ENCODE assay signal across 21 cellular contexts in the genomic region with DNA sequence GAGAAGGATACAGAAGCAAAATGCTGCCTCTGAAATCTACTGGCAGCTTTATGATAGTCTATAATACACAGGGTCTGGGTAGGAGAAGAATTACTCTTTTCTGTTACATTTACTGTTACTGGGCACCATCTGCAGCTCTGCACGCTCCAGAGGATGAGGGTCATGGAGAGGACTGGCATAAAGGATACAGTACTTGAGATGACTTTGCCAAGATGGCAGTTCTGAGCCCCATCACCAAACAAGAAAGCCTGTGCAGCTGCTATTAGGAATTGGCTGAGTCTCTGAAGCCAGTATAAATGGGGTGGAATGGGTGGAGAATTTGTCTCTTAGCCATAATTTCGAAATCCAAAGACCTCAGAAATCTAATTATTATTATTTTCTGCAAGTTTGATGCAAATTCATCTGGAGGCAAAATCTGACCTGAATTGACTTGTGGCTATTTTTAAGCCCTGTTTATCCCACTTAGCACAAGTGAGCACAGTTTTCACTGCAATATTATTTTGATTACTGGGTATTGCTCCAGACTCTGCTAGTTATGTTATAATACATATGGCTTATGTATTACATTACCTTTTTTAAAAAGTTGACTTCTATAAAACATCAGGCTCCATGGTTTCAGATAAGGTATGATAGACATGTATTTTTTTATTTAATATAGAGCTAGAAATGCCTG.
"Had no signal": no experiment of that assay in that cellular context is flagged by ENCODE, and none has a peak within 500 bp of the region (broad histone marks: within the 10 kb centered on the region; RNA-seq: fewer than 3 reads in every experiment).

No MANE protein-coding gene starts in this region.

- ATAC-seq: left colon; mucosa of descending colon; natural killer cell treated with Interleukin-12 subunit alpha and Interleukin-12 subunit beta and Interleukin-15 and Interleukin-18, amount 100 ng/mL, for 72 hours; stimulated activated memory B cell treated with anti-CD40 and anti-IgM and Interleukin-4, amounts not matched to agents 10 μg/mL and 1 μg/mL and 100 μg/mL, for 72 hours; stimulated activated naive CD8-positive, alpha-beta T cell treated with anti-CD3 and anti-CD28 coated beads, Interleukin-15, Interleukin-2, amounts not matched to agents 100 U/mL and 50 U/mL, for 24 hours had no signal

- H3K9ac ChIP-seq: parathyroid adenoma had no signal

- DNase-seq: colonic mucosa; effector CD8-positive, alpha-beta T cell; foreskin melanocyte; glutamatergic neuron; heart right ventricle; hippocampal formation; left colon; mucosa of descending colon; naive B cell; sigmoid colon; stimulated activated CD4-positive, alpha-beta T cell treated with anti-CD3 and anti-CD28 coated beads, Interleukin-4, amount 100 ng/mL, for 4 hours; stimulated activated naive CD8-positive, alpha-beta T cell treated with anti-CD3 and anti-CD28 coated beads, Interleukin-15, Interleukin-2, amounts not matched to agents 100 U/mL and 50 U/mL, for 24 hours; substantia nigra; testis; tibial artery; upper lobe of left lung had no signal

- H3K27ac ChIP-seq: colonic mucosa, esophagus muscularis mucosa, heart right ventricle, parathyroid adenoma, sigmoid colon, testis, tibial artery, upper lobe of left lung had no signal

- H3K4me3 ChIP-seq: colonic mucosa, esophagus muscularis mucosa, heart right ventricle, lung, mucosa of descending colon, sigmoid colon, testis, tibial artery, upper lobe of left lung had no signal

- H2AFZ ChIP-seq: parathyroid adenoma had no signal

- H3K9me3 ChIP-seq: colonic mucosa, esophagus muscularis mucosa, mucosa of descending colon, testis, upper lobe of left lung had no signal

- H3K4me1 ChIP-seq: colonic mucosa, parathyroid adenoma, sigmoid colon, testis, tibial artery, upper lobe of left lung had no signal

- H3K36me3 ChIP-seq: colonic mucosa, esophagus muscularis mucosa, heart right ventricle, sigmoid colon, tibial artery, upper lobe of left lung had no signal

- H3K27me3 ChIP-seq: colonic mucosa, esophagus muscularis mucosa, heart right ventricle, sigmoid colon, testis, tibial artery, upper lobe of left lung had no signal

- H3K79me2 ChIP-seq: parathyroid adenoma had no signal
